15 cellular contexts compared by ENCODE assay signal in genomic region chr5:9781882-9782281, GRCh38.
"Had no signal": no experiment of that assay in that cellular context is flagged by ENCODE, and none has a peak within 500 bp of the region (broad histone marks: within the 10 kb centered on the region; RNA-seq: fewer than 3 reads in every experiment).

No MANE protein-coding gene starts in this region.

- H3K9me3 ChIP-seq: body of pancreas had no signal

- H3K4me1 ChIP-seq: body of pancreas, esophagus muscularis mucosa had no signal

- H3K27me3 ChIP-seq: body of pancreas, esophagus muscularis mucosa had no signal

- H3K36me3 ChIP-seq: esophagus muscularis mucosa had no signal

- H3K4me1 Mint-ChIP-seq: activated naive CD8-positive, alpha-beta T cell treated with anti-CD3 and anti-CD28 coated beads for 36 hours had no signal

- FAIRE-seq: endothelial cell of umbilical vein had no signal

- H3K27me3 Mint-ChIP-seq: activated CD4-positive, alpha-beta memory T cell treated with anti-CD3 and anti-CD28 coated beads for 36 hours; activated naive CD8-positive, alpha-beta T cell treated with anti-CD3 and anti-CD28 coated beads for 36 hours had no signal

- H3K4me3 Mint-ChIP-seq: activated CD4-positive, alpha-beta memory T cell treated with anti-CD3 and anti-CD28 coated beads for 36 hours; activated naive CD8-positive, alpha-beta T cell treated with anti-CD3 and anti-CD28 coated beads for 36 hours had no signal

- H3K36me3 Mint-ChIP-seq: activated CD4-positive, alpha-beta memory T cell treated with anti-CD3 and anti-CD28 coated beads for 36 hours; activated naive CD8-positive, alpha-beta T cell treated with anti-CD3 and anti-CD28 coated beads for 36 hours had no signal

- DNase-seq: activated CD4-positive, alpha-beta memory T cell treated with anti-CD3 and anti-CD28 coated beads for 36 hours; activated CD4-positive, alpha-beta T cell treated with anti-CD3 and anti-CD28 coated beads for 4 hours; activated naive CD8-positive, alpha-beta T cell treated with anti-CD3 and anti-CD28 coated beads for 36 hours; activated T-cell treated with anti-CD3 and anti-CD28 coated beads for 4 hours; amygdala; body of pancreas; dermis blood vessel endothelial cell; effector memory CD4-positive, alpha-beta T cell; foreskin melanocyte; glutamatergic neuron; hypothalamus; retina; stimulated activated naive CD4-positive, alpha-beta T cell had no signal

- H3K27ac ChIP-seq: body of pancreas, esophagus muscularis mucosa had no signal

- H3K4me3 ChIP-seq: body of pancreas, esophagus muscularis mucosa had no signal

- H3K27ac Mint-ChIP-seq: activated CD4-positive, alpha-beta memory T cell treated with anti-CD3 and anti-CD28 coated beads for 36 hours; activated naive CD8-positive, alpha-beta T cell treated with anti-CD3 and anti-CD28 coated beads for 36 hours had no signal
